17 cellular contexts compared by ENCODE assay signal in genomic region chr9:92934321-92934720, GRCh38. TPM values are rescaled to one million over a fixed set of nuclear protein-coding genes. Genes with fewer than 3 reads are reported as not detected.
"Had no signal": no experiment of that assay in that cellular context is flagged by ENCODE, and none has a peak within 500 bp of the region (broad histone marks: within the 10 kb centered on the region; RNA-seq: fewer than 3 reads in every experiment).

No MANE protein-coding gene starts in this region.

- H3K9me3 ChIP-seq: gastrocnemius medialis, heart left ventricle, thyroid gland had no signal

- H3K4me3 Mint-ChIP-seq: activated naive CD4-positive, alpha-beta T cell treated with anti-CD3 and anti-CD28 coated beads, Interleukin-2, amount 10 ng/mL, durations not matched to agents 7 days and 5 days; activated T-helper 17 cell treated with anti-CD3 and anti-CD28 coated beads, Interleukin-2, amount 50 U/mL, for 72 hours; immature natural killer cell; natural killer cell treated with Interleukin-12 subunit alpha and Interleukin-12 subunit beta and Interleukin-15 and Interleukin-18, amount 100 ng/mL, for 72 hours; stimulated activated naive B cell treated with anti-CD40 and anti-IgM and Interleukin-4, amounts not matched to agents 10 μg/mL and 1 μg/mL and 100 μg/mL, for 72 hours had no signal

- H3K27me3 ChIP-seq: gastrocnemius medialis, thyroid gland had no signal

- H3K36me3 ChIP-seq: gastrocnemius medialis, heart left ventricle, thyroid gland had no signal

- H3K27ac Mint-ChIP-seq: activated naive CD4-positive, alpha-beta T cell treated with anti-CD3 and anti-CD28 coated beads, Interleukin-2, amount 10 ng/mL, durations not matched to agents 7 days and 5 days; activated T-helper 17 cell treated with anti-CD3 and anti-CD28 coated beads, Interleukin-2, amount 50 U/mL, for 72 hours; immature natural killer cell; natural killer cell treated with Interleukin-12 subunit alpha and Interleukin-12 subunit beta and Interleukin-15 and Interleukin-18, amount 100 ng/mL, for 72 hours; stimulated activated naive B cell treated with anti-CD40 and anti-IgM and Interleukin-4, amounts not matched to agents 10 μg/mL and 1 μg/mL and 100 μg/mL, for 72 hours had no signal

- H3K4me1 Mint-ChIP-seq: activated naive CD4-positive, alpha-beta T cell treated with anti-CD3 and anti-CD28 coated beads, Interleukin-2, amount 10 ng/mL, durations not matched to agents 7 days and 5 days; activated T-helper 17 cell treated with anti-CD3 and anti-CD28 coated beads, Interleukin-2, amount 50 U/mL, for 72 hours; immature natural killer cell; stimulated activated naive B cell treated with anti-CD40 and anti-IgM and Interleukin-4, amounts not matched to agents 10 μg/mL and 1 μg/mL and 100 μg/mL, for 72 hours had no signal

- H3K27ac ChIP-seq: epithelial cell of prostate, gastrocnemius medialis, heart left ventricle, thyroid gland had no signal

- H3K4me3 ChIP-seq: gastrocnemius medialis, heart left ventricle, thyroid gland had no signal

- ATAC-seq: activated T-helper 17 cell treated with anti-CD3 and anti-CD28 coated beads, Interleukin-2, amount 50 U/mL, for 72 hours; gastrocnemius medialis; heart left ventricle; natural killer cell treated with Interleukin-12 subunit alpha and Interleukin-12 subunit beta and Interleukin-15 and Interleukin-18, amount 100 ng/mL, for 72 hours; stimulated activated naive B cell treated with anti-CD40 and anti-IgM and Interleukin-4, amounts not matched to agents 10 μg/mL and 1 μg/mL and 100 μg/mL, for 72 hours had no signal

- H3K4me1 ChIP-seq: gastrocnemius medialis, heart left ventricle, thyroid gland had no signal

- H3K36me3 Mint-ChIP-seq: activated naive CD4-positive, alpha-beta T cell treated with anti-CD3 and anti-CD28 coated beads, Interleukin-2, amount 10 ng/mL, durations not matched to agents 7 days and 5 days; immature natural killer cell; natural killer cell treated with Interleukin-12 subunit alpha and Interleukin-12 subunit beta and Interleukin-15 and Interleukin-18, amount 100 ng/mL, for 72 hours; stimulated activated naive B cell treated with anti-CD40 and anti-IgM and Interleukin-4, amounts not matched to agents 10 μg/mL and 1 μg/mL and 100 μg/mL, for 72 hours had no signal

- H3K9me3 Mint-ChIP-seq: activated naive CD4-positive, alpha-beta T cell treated with anti-CD3 and anti-CD28 coated beads, Interleukin-2, amount 10 ng/mL, durations not matched to agents 7 days and 5 days; activated T-helper 17 cell treated with anti-CD3 and anti-CD28 coated beads, Interleukin-2, amount 50 U/mL, for 72 hours; immature natural killer cell; natural killer cell treated with Interleukin-12 subunit alpha and Interleukin-12 subunit beta and Interleukin-15 and Interleukin-18, amount 100 ng/mL, for 72 hours; stimulated activated naive B cell treated with anti-CD40 and anti-IgM and Interleukin-4, amounts not matched to agents 10 μg/mL and 1 μg/mL and 100 μg/mL, for 72 hours had no signal

- FAIRE-seq: urothelium cell line had no signal

- H3K27me3 Mint-ChIP-seq: activated T-helper 17 cell treated with anti-CD3 and anti-CD28 coated beads, Interleukin-2, amount 50 U/mL, for 72 hours had no signal

- DNase-seq: activated CD4-positive, CD25-positive, alpha-beta regulatory T cell treated with anti-CD3 and anti-CD28 coated beads, Interleukin-2, amount 50 U/mL, for 72 hours; activated naive CD4-positive, alpha-beta T cell treated with anti-CD3 and anti-CD28 coated beads, Interleukin-2, amount 10 ng/mL, durations not matched to agents 7 days and 5 days; gastrocnemius medialis; heart left ventricle; immature natural killer cell; mesendoderm; nucleus accumbens; posterior cingulate gyrus; retina; stimulated activated CD4-positive, alpha-beta T cell treated with anti-CD3 and anti-CD28 coated beads, Interleukin-2, amount 100 ng/mL, for 48 hours; stimulated activated naive B cell treated with anti-CD40 and anti-IgM and Interleukin-4, amounts not matched to agents 10 μg/mL and 1 μg/mL and 100 μg/mL, for 72 hours; thyroid gland had no signal

RNA-seq across cellular contexts. Expression of gene FGD3, which starts 13.0 kb away (rescaled TPM):
- total RNA-seq: dermis microvascular lymphatic vessel endothelial cell had no signal
